ENCODE assay signal across 14 cellular contexts in the genomic region with DNA sequence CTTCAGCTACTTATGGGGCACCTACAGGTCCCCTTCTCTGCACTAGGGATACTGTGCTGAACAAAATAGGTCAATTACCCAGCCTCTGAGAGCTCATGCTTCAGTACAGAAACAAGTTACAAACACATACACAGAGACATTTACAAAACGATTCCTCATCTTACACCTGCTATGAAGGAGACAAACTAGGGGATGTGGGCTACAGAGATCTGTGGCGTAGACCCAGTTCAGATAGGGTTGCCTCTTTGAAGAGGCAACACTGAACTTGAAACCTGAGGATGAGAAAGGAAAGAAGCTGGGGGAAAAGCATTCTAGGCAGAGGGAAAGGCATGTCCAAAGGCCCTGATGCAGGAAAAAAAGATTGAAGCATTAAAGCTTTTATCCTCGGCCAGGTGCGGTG. TPM values are rescaled to one million over a fixed set of nuclear protein-coding genes. Genes with fewer than 3 reads are reported as not detected.
DNase-seq lines count a peak whose midpoint lies in the region; ATAC-seq and TF ChIP-seq lines count a peak whose summit lies in the region.
"Had no signal": no experiment of that assay in that cellular context is flagged by ENCODE, and none has a peak within 500 bp of the region (broad histone marks: within the 10 kb centered on the region; RNA-seq: fewer than 3 reads in every experiment).

No MANE protein-coding gene starts in this region.

- H3K4me3 ChIP-seq in DOHH2 (ENCODE audit: low read length) (no peak overlapping the region), IMR-90 (ENCODE audit: insufficient read depth, low read depth, low read length) (no peak overlapping the region), esophagus squamous epithelium (no peak overlapping the region)

- TF ChIP-seq CTCF in DOHH2 (IDR thresholded peaks at IDR 0.05; ENCODE audit: low read depth, low read length, poor library complexity, severe bottlenecking) = no peak
- no peak for TF ChIP-seq CTCF in IMR-90 (conservative IDR thresholded peaks at IDR 0.05; ENCODE audit: low read depth, low read length)
- TF ChIP-seq CTCF in esophagus squamous epithelium (IDR thresholded peaks at IDR 0.05) = no peak

- peaks cover 66 to 70% of the 10 kb centered on the region in 2 donors for H3K4me1 Mint-ChIP-seq in natural killer cell treated with Interleukin-12 subunit alpha and Interleukin-12 subunit beta and Interleukin-15 and Interleukin-18, amount 100 ng/mL, for 72 hours (ENCODE audit: low read depth in 2 of 2)
- H3K4me1 Mint-ChIP-seq: endodermal cell had no signal

- peak overlapping the region; percentile 97 to 100 for H3K27ac Mint-ChIP-seq in activated naive CD4-positive, alpha-beta T cell treated with anti-CD3 and anti-CD28 coated beads, Interleukin-2, amount 50 U/mL, for 72 hours
- peak overlapping the region; percentile 90 to 96 for H3K27ac Mint-ChIP-seq in natural killer cell treated with Interleukin-12 subunit alpha and Interleukin-12 subunit beta and Interleukin-15 and Interleukin-18, amount 100 ng/mL, for 72 hours
- H3K27ac Mint-ChIP-seq: endodermal cell had no signal

- H3K9me3 ChIP-seq in DOHH2 (ENCODE audit: control insufficient read depth, insufficient read depth, low read length) = no peaks in the 10 kb centered on the region
- no peaks in the 10 kb centered on the region for H3K9me3 ChIP-seq in IMR-90 (ENCODE audit: control insufficient read depth, insufficient read depth, low read length)
- no peaks in the 10 kb centered on the region for H3K9me3 ChIP-seq in esophagus squamous epithelium

- no peak overlapping the region for H4K8ac ChIP-seq in IMR-90 (ENCODE audit: low read depth in 2 of 2, low read length in 2 of 2)

- no peak for ATAC-seq in IMR-90 (ENCODE audit: low read depth)
- peak; percentile 2 to 14 for ATAC-seq in activated naive CD4-positive, alpha-beta T cell treated with anti-CD3 and anti-CD28 coated beads, Interleukin-2, amount 50 U/mL, for 72 hours
- no peak for ATAC-seq in natural killer cell treated with Interleukin-12 subunit alpha and Interleukin-12 subunit beta and Interleukin-15 and Interleukin-18, amount 100 ng/mL, for 72 hours
- ATAC-seq: left lobe of liver had no signal

- H3K9ac ChIP-seq in IMR-90 (ENCODE audit: low read depth, low read length) = no peak overlapping the region

- peak overlapping the region; percentile 75; the same call in 1 of the 2 replicates for H3K23ac ChIP-seq in IMR-90 (ENCODE audit: low read depth, low read length)

- H3K27ac ChIP-seq in DOHH2 (ENCODE audit: low read depth, low read length) = peak overlapping the region; percentile 41; the same call in 1 of the 2 replicates
- no peak overlapping the region for H3K27ac ChIP-seq in IMR-90 (ENCODE audit: insufficient read depth, low read length)
- no peak overlapping the region for H3K27ac ChIP-seq in esophagus squamous epithelium

- BruUV-seq in IMR-90 (replicated peaks; lab: Mats Ljungman, UMichigan) = no TSS peak

- H3F3A ChIP-seq in DOHH2 (ENCODE audit: control insufficient read depth, insufficient read depth) = peaks cover 17% of the 10 kb centered on the region

- dilution Hi-C loops in IMR-90 (cut with HindIII; ENCODE audit: low sequenced_read_pairs, unreplicated experiment) = no loop called here

- H3K4me3 Mint-ChIP-seq in natural killer cell treated with Interleukin-12 subunit alpha and Interleukin-12 subunit beta and Interleukin-15 and Interleukin-18, amount 100 ng/mL, for 72 hours = peak overlapping the region; percentile 97
- H3K4me3 Mint-ChIP-seq: endodermal cell had no signal

- peaks cover 0 to 6% of the 10 kb centered on the region in 2 donors for H3K9me3 Mint-ChIP-seq in activated naive CD4-positive, alpha-beta T cell treated with anti-CD3 and anti-CD28 coated beads, Interleukin-2, amount 50 U/mL, for 72 hours
- peaks cover 5% of the 10 kb centered on the region for H3K9me3 Mint-ChIP-seq in natural killer cell treated with Interleukin-12 subunit alpha and Interleukin-12 subunit beta and Interleukin-15 and Interleukin-18, amount 100 ng/mL, for 72 hours
- H3K9me3 Mint-ChIP-seq: endodermal cell had no signal

- peak overlapping the region; percentile 41; the same call in 1 of the 2 replicates for H4K91ac ChIP-seq in IMR-90 (ENCODE audit: insufficient read depth, low read depth, low read length)

- H2AK5ac ChIP-seq in IMR-90 (ENCODE audit: low read depth, low read length) = no peak overlapping the region; the same call in 1 of the 2 replicates

- no peak overlapping the region for H3K56ac ChIP-seq in IMR-90 (ENCODE audit: extremely low read depth, insufficient read depth, low read length)

- in situ Hi-C loops in IMR-90 (cut with MboI; ENCODE audit: low sequenced_read_pairs) = no loop called here

- H3K36me3 ChIP-seq in DOHH2 (ENCODE audit: control insufficient read depth, low read length) (peaks cover 70% of the 10 kb centered on the region), IMR-90 (ENCODE audit: control insufficient read depth, insufficient read depth, low read length) (no peaks in the 10 kb centered on the region), esophagus squamous epithelium (no peaks in the 10 kb centered on the region)

- H3K14ac ChIP-seq in IMR-90 (replicated peaks; ENCODE audit: low read depth, low read length) = 0 out of 2 replicates have a peak overlapping the region, but pooled peaks have one; percentile 29

- H2BK5ac ChIP-seq in IMR-90 (ENCODE audit: low read depth, low read length, poor library complexity, severe bottlenecking) = no peak overlapping the region

- no peak overlapping the region for H2AK9ac ChIP-seq in IMR-90 (replicated peaks; ENCODE audit: low read depth, low read length, poor library complexity)

- POLR2A ChIA-PET in IMR-90 (lab: Charles Lee; ENCODE audit: unreplicated experiment) = no interaction called here

- H3K79me1 ChIP-seq in IMR-90 (ENCODE audit: low read depth in 1 of 2, low read length in 2 of 2) = peaks cover 6 to 25% of the 10 kb centered on the region in 2 experiments; a peak in 2 of 4 replicates

- peaks cover 62 to 95% of the 10 kb centered on the region in 2 donors for H3K36me3 Mint-ChIP-seq in activated naive CD4-positive, alpha-beta T cell treated with anti-CD3 and anti-CD28 coated beads, Interleukin-2, amount 50 U/mL, for 72 hours
- peaks cover 18% of the 10 kb centered on the region for H3K36me3 Mint-ChIP-seq in natural killer cell treated with Interleukin-12 subunit alpha and Interleukin-12 subunit beta and Interleukin-15 and Interleukin-18, amount 100 ng/mL, for 72 hours

- 100% methylated on average over 1 of the region's 4 CpGs; no CpG with 5 or more reads in 1 of the 2 experiments for WGBS in IMR-90 (ENCODE audit: extremely low coverage in 2 of 2, insufficient read length in 1 of 2), 2 experiments
- 72 to 78% methylated on average over 4 of the region's 4 CpGs for WGBS in esophagus squamous epithelium, 2 donors

- no peak overlapping the region for H3K18ac ChIP-seq in IMR-90 (ENCODE audit: low read depth, low read length)

- peaks cover 80% of the 10 kb centered on the region for H3K4me1 ChIP-seq in DOHH2 (ENCODE audit: control insufficient read depth, low read length)
- peaks cover 15% of the 10 kb centered on the region for H3K4me1 ChIP-seq in IMR-90 (ENCODE audit: control insufficient read depth, insufficient read depth, low read length)
- peaks cover 3 to 23% (median 11%) of the 10 kb centered on the region in 3 donors for H3K4me1 ChIP-seq in esophagus squamous epithelium

- no peak for TF ChIP-seq RAD21 in IMR-90 (IDR thresholded peaks at IDR 0.05; ENCODE audit: low read length)

- DNase-seq in IMR-90 = no peak
- no peak for DNase-seq in activated naive CD4-positive, alpha-beta T cell treated with anti-CD3 and anti-CD28 coated beads, Interleukin-2, amount 50 U/mL, for 72 hours (ENCODE audit: low spot score in 2 of 2)
- DNase-seq in natural killer cell treated with Interleukin-12 subunit alpha and Interleukin-12 subunit beta and Interleukin-15 and Interleukin-18, amount 100 ng/mL, for 72 hours (ENCODE audit: low spot score) = no peak
- no peak for DNase-seq in esophagus squamous epithelium (lab: John Stamatoyannopoulos, UW)
- no peak for DNase-seq in HT-29 (ENCODE audit: low spot score)
- DNase-seq in DMS 273 (lab: John Stamatoyannopoulos, UW; ENCODE audit: unreplicated experiment) = no peak
- DNase-seq: activated effector memory CD4-positive, alpha-beta T cell treated with anti-CD3 and anti-CD28 coated beads, Interleukin-2, amount 50 U/mL, for 16 hours; C1 segment of cervical spinal cord; endodermal cell; MM.1S; NCI-H2081; RPMI8226 had no signal

- H3K9me1 ChIP-seq in IMR-90 (ENCODE audit: insufficient read depth, low read length) = peaks cover 18% of the 10 kb centered on the region

- peak overlapping the region; percentile 83 for H2BK120ac ChIP-seq in IMR-90 (ENCODE audit: low read depth, low read length)

- peak overlapping the region; percentile 86 for H2BK20ac ChIP-seq in IMR-90 (ENCODE audit: low read depth, low read length)

- H3K4me2 ChIP-seq in DOHH2 (ENCODE audit: low read length) (peak overlapping the region; percentile 97), IMR-90 (ENCODE audit: low read depth, low read length) (no peak overlapping the region)

- H3K9me2 ChIP-seq in DOHH2 (replicated peaks; ENCODE audit: control insufficient read depth, low read length) = no peaks in the 10 kb centered on the region

- H3K79me2 ChIP-seq in DOHH2 (ENCODE audit: control insufficient read depth, low read length) = peaks cover 77% of the 10 kb centered on the region

- H4K20me1 ChIP-seq in DOHH2 (ENCODE audit: control insufficient read depth, insufficient read depth, low read depth, low read length) = no peaks in the 10 kb centered on the region
- no peaks in the 10 kb centered on the region for H4K20me1 ChIP-seq in IMR-90 (ENCODE audit: insufficient read depth, low read length)

- no peaks in the 10 kb centered on the region for H3K27me3 Mint-ChIP-seq in natural killer cell treated with Interleukin-12 subunit alpha and Interleukin-12 subunit beta and Interleukin-15 and Interleukin-18, amount 100 ng/mL, for 72 hours

- no peak overlapping the region for H3K4ac ChIP-seq in IMR-90 (ENCODE audit: low read depth, low read length)

- H3K27me3 ChIP-seq in DOHH2 (ENCODE audit: control insufficient read depth, low read length) = peaks cover 3% of the 10 kb centered on the region; the same call in 1 of the 2 replicates
- H3K27me3 ChIP-seq in IMR-90 (ENCODE audit: control insufficient read depth, insufficient read depth, low read length) = no peaks in the 10 kb centered on the region
- peaks cover 0 to 38% (median 0%) of the 10 kb centered on the region in 4 donors for H3K27me3 ChIP-seq in esophagus squamous epithelium

- no peak overlapping the region for H4K5ac ChIP-seq in IMR-90 (ENCODE audit: low read depth, low read length)

- intact Hi-C loops in IMR-90 (cut with micrococcal nuclease) (no loop called here), esophagus squamous epithelium (cut with DNase I) (no loop called here)

- TF ChIP-seq POLR2A in IMR-90 (IDR thresholded peaks at IDR 0.05; ENCODE audit: low read depth, low read length) = no peak
- no peak for TF ChIP-seq POLR2A in esophagus squamous epithelium (IDR thresholded peaks at IDR 0.05)

- H2BK15ac ChIP-seq in IMR-90 (ENCODE audit: low read depth, low read length) = peak overlapping the region; percentile 10; the same call in 1 of the 3 replicates

- H2AFZ ChIP-seq in IMR-90 (replicated peaks; ENCODE audit: low read length, poor library complexity) = no peak overlapping the region

- CTCF ChIA-PET in IMR-90 (lab: Yijun Ruan, JAX) = no interaction called here

RNA-seq across cellular contexts. Expression of a gene that starts 5.2 kb away (rescaled TPM):
- 0.72 and 0.83 TPM in 2 replicates for total RNA-seq in IMR-90 (2012; rRNA removed)
- polyA plus RNA-seq in IMR-90 (2012; rRNA removed) = 0.83 and 0.97 TPM in 2 replicates
- polyA plus RNA-seq in IMR-90 (2012; cell fraction: cytosol; rRNA removed) = 0.54 and 0.75 TPM in 2 replicates
- 0.38 and 0.77 TPM in 2 replicates for polyA plus RNA-seq in IMR-90 (2012; cell fraction: nucleus; rRNA removed; ENCODE audit: low replicate concordance)
- total RNA-seq in activated naive CD4-positive, alpha-beta T cell treated with anti-CD3 and anti-CD28 coated beads, Interleukin-2, amount 50 U/mL, for 72 hours = 100 to 1,000 TPM; 103 to 106 TPM
- total RNA-seq in natural killer cell treated with Interleukin-12 subunit alpha and Interleukin-12 subunit beta and Interleukin-15 and Interleukin-18, amount 100 ng/mL, for 72 hours = 10 to 100 TPM; 58.3 to 64.4 TPM
- total RNA-seq in esophagus squamous epithelium = 1 to 10 TPM in 1 of 4 donors, under 1 TPM in 3; 0.23 to 1.2 (median 0.39) TPM
- not detected in 2 replicates for total RNA-seq in HT-29 (2014; rRNA removed; shearing (Covaris generic))

Comparison
In these comparisons a context has a peak if more than half of its experiments do, and no peak if none do; other contexts are left out.
1. ATAC-seq: peak in activated naive CD4-positive, alpha-beta T cell treated with anti-CD3 and anti-CD28 coated beads, Interleukin-2, amount 50 U/mL, for 72 hours (2 of 2); none in IMR-90 (single experiment) and natural killer cell treated with Interleukin-12 subunit alpha and Interleukin-12 subunit beta and Interleukin-15 and Interleukin-18, amount 100 ng/mL, for 72 hours (0 of 2).
2. RNA of a gene that starts 5.2 kb away (total RNA-seq): 103 to 106 TPM in activated naive CD4-positive, alpha-beta T cell treated with anti-CD3 and anti-CD28 coated beads, Interleukin-2, amount 50 U/mL, for 72 hours and 58.3 to 64.4 TPM in natural killer cell treated with Interleukin-12 subunit alpha and Interleukin-12 subunit beta and Interleukin-15 and Interleukin-18, amount 100 ng/mL, for 72 hours; 0.72 to 0.83 TPM in IMR-90, 0.23 to 1.2 TPM in esophagus squamous epithelium and not detected in HT-29; every median in the first group is over 10 times any median in the second.